ENCODE assay signal across 17 cellular contexts in the genomic region with DNA sequence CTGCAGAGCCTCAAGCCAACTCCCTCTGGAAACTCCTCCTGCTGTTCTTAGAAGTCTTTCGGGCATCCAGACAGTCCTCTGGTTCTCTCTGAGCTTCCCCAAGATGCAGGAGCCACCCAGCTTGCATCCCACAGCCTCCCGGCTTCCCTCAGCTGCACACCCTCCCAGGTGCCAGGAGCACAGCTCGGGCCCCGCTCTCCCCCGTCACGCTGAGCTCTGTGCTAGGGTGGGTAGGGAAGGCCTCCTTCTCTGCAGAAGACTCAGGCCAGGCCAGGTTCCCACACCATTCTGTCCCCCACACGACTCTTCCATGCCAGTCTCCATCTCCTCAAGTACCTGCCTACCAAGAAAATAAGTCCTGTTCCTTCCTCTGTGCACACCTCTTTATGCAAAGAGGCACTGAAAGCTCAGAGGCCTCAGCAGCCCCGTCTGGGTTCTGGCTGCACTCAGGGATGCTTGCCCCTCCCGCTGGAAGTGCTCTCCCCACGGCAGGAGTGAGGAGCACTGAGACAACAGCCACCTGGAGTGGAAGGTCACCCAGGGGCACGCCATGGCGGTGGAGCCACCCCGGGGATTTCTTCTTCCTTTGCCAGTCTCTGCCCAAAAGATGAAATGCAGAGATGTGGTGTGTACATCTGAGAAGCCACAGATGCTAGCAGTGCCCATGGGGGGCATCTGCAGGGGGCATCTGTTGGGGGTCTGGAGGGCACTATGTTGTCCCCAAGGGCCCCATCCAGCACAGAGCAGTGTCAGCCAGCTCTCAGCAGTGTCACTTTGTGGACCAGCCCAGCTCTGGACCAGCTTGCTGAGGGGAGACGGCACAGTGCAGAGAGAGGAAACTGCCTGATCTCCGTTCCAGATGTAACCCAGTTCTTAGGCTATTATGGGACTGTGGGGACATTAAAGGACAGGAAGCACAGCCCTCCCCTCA.
"Had no signal": no experiment of that assay in that cellular context is flagged by ENCODE, and none has a peak within 500 bp of the region (broad histone marks: within the 10 kb centered on the region; RNA-seq: fewer than 3 reads in every experiment).

No MANE protein-coding gene starts in this region.

- H3K4me3 ChIP-seq: adrenal gland, cardiac muscle cell, dorsolateral prefrontal cortex, hepatocyte, left lung, ovary had no signal

- H2AFZ ChIP-seq: hepatocyte had no signal

- ATAC-seq: left lung had no signal

- H3K36me3 ChIP-seq: adrenal gland, cardiac muscle cell, left lung, ovary had no signal

- H3K79me2 ChIP-seq: hepatocyte had no signal

- H3K4me2 ChIP-seq: hepatocyte had no signal

- H3K9me3 ChIP-seq: adrenal gland, left lung, ovary had no signal

- DNase-seq: activated naive CD4-positive, alpha-beta T cell treated with anti-CD3 and anti-CD28 coated beads, Interleukin-2, amount 50 U/mL, for 16 hours; activated T-cell treated with anti-CD3 and anti-CD28 coated beads for 4 hours; adrenal gland; dorsolateral prefrontal cortex; islet precursor cell; mesenchymal stem cell; nephron progenitor cell; stimulated activated CD4-positive, alpha-beta T cell treated with anti-CD3 and anti-CD28 coated beads, Interleukin-2, amount 100 ng/mL, for 48 hours; stimulated activated naive CD4-positive, alpha-beta T cell; SW 1271; trophoblast cell had no signal

- H3K4me3 Mint-ChIP-seq: nephron progenitor cell; T-helper 2 cell treated with Interferon-gamma antibody and Interleukin-4, amounts not matched to agents 5 μg/mL and 100 μg/mL, for 36 hours had no signal

- H3K9me3 Mint-ChIP-seq: T-helper 2 cell treated with Interferon-gamma antibody and Interleukin-4, amounts not matched to agents 5 μg/mL and 100 μg/mL, for 36 hours had no signal

- H3K27me3 ChIP-seq: adrenal gland, cardiac muscle cell, dorsolateral prefrontal cortex, hepatocyte, left lung, ovary had no signal

- H3K4me1 ChIP-seq: adrenal gland, left lung had no signal

- H3K27ac ChIP-seq: adrenal gland, cardiac muscle cell, dorsolateral prefrontal cortex, hepatocyte, left lung, ovary had no signal

- H3K27ac Mint-ChIP-seq: activated T-helper 2 cell treated with anti-CD3 and anti-CD28 coated beads, Interferon-gamma antibody, Interleukin-2, Interleukin-4, amounts not matched to agents 10 μg/mL and 5 μg/mL and 100 μg/mL, durations not matched to agents 14 hours and 24 hours and 36 hours; nephron progenitor cell; T-helper 2 cell treated with Interferon-gamma antibody and Interleukin-4, amounts not matched to agents 5 μg/mL and 100 μg/mL, for 36 hours had no signal
